Comparison of ENCODE assay signal across 1 cellular context in the genomic region with DNA sequence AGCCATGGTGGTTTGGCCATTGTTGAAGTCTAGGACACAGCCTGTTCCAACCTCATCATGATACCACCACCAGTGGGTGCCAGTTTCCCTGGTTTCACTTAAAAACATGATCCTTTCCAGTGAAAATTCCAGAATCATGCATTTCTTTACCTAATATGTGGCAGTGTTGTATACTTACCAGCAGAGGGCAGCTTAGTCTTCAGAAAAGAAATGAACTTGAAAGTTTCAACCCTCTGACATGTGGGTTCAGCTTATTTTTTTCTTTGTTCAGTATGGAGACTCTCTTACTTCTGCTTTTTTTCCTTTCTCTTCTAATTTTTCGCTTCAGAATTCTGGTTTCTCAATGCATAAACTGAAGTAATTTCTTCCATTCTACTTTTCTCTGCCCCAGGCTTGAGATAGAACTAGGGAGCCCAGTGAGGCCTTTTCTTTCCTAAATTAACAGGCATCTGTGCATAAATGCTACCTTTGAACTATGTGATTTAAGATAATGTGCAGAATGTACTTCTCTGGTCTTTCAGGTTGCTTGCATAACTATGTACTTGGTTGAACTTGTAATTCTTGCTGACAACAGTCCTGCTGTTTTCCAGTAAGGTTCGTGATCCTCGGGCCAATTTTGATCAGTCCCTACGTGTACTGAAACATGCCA.
TF ChIP-seq lines count a peak whose summit lies in the region.

No MANE protein-coding gene starts in this region.

TF ChIP-seq in liver, 16 proteins besides CTCF, POLR2A, EP300 and RAD21 (continued from another document):
- TF ChIP-seq, protein P1, sequence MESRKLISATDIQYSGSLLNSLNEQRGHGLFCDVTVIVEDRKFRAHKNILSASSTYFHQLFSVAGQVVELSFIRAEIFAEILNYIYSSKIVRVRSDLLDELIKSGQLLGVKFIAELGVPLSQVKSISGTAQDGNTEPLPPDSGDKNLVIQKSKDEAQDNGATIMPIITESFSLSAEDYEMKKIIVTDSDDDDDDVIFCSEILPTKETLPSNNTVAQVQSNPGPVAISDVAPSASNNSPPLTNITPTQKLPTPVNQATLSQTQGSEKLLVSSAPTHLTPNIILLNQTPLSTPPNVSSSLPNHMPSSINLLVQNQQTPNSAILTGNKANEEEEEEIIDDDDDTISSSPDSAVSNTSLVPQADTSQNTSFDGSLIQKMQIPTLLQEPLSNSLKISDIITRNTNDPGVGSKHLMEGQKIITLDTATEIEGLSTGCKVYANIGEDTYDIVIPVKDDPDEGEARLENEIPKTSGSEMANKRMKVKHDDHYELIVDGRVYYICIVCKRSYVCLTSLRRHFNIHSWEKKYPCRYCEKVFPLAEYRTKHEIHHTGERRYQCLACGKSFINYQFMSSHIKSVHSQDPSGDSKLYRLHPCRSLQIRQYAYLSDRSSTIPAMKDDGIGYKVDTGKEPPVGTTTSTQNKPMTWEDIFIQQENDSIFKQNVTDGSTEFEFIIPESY (IDR thresholded peaks at IDR 0.05), result peak; percentile 37
- peak; percentile 65 for TF ChIP-seq HNF4A (conservative IDR thresholded peaks at IDR 0.05)
- peak; percentile 49 for TF ChIP-seq NR2F2 (IDR thresholded peaks at IDR 0.05)
- no peak for TF ChIP-seq TAF1 (conservative IDR thresholded peaks at IDR 0.05)
- no peak for TF ChIP-seq GABPA (IDR thresholded peaks at IDR 0.05 in 1 of 2, conservative IDR thresholded peaks at IDR 0.05 in 1 of 2)
- TF ChIP-seq YY1 (IDR thresholded peaks at IDR 0.05), result peak; percentile 87
- TF ChIP-seq, protein P2, sequence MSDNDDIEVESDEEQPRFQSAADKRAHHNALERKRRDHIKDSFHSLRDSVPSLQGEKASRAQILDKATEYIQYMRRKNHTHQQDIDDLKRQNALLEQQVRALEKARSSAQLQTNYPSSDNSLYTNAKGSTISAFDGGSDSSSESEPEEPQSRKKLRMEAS (IDR thresholded peaks at IDR 0.05), result no peak
- peak; percentile 5 for TF ChIP-seq FOXA2 (IDR thresholded peaks at IDR 0.05)
- TF ChIP-seq, protein P3, sequence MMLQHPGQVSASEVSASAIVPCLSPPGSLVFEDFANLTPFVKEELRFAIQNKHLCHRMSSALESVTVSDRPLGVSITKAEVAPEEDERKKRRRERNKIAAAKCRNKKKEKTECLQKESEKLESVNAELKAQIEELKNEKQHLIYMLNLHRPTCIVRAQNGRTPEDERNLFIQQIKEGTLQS (IDR thresholded peaks at IDR 0.05), result peak; percentile 18
- TF ChIP-seq JUND (IDR thresholded peaks at IDR 0.05), result peak in 1 of 2 donors; percentile 15
- no peak for TF ChIP-seq EGR1 (IDR thresholded peaks at IDR 0.05; ENCODE audit: low read depth in 2 of 2)
- peak; percentile 49 for TF ChIP-seq SP1 (IDR thresholded peaks at IDR 0.05)
- TF ChIP-seq HNF4G (IDR thresholded peaks at IDR 0.05), result no peak
